In the genomic region with DNA sequence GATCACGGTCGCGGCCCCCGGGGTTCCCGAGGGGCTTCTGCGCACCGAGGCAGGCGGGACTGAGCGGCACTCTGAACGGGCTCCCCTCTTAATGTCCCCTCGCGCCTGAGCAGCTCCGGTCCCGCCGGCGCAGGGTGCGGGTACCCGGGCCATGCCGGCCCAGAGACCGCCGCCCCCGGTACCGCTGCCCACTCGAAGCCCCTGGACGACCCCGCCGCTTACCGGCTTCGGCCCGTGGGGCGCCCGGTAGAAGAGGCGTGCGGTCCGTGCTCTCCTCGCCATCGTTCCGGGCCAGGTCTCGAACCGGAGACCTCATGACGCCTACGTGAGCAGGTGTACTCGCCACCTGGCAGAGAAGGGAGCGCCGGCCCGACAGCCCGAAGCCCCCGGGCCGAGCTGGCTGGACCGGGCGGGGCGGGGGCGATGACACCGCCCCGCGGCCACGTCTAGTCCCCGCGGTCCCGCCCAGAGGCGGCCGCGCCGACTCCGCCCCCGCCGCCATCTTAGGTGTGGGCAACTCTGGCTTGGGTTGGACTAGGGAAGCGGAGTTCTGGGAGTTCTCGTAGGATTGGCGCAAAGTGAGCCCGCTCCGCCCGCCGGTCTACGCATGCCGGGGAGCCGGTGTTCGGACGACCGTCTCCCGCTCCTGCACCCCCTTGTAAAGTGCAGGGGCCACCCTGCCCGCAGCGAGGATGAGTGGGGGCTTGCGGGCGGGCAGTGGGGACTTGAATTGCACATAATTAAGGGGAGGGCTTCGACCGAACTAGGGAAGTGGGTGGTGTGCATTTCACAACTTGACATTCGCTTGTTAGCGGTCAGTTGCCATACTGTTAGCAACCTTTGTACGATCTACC, we compare ENCODE assay signal across 8 cellular contexts.
DNase-seq lines count a peak whose midpoint lies in the region; ATAC-seq and TF ChIP-seq lines count a peak whose summit lies in the region.

SLC17A5 (minus strand) TSS at position 422 of the 854 bp plus-strand sequence; CDS start at position 316, 106 bp downstream.

- DNase-seq in AG10803 (ENCODE audit: low read depth) (peak; percentile 92), NCI-H345 treated with DMSO at 0.1 percent for 48 hours (lab: John Stamatoyannopoulos, UW; ENCODE audit: unreplicated experiment) (peak; percentile 87), cerebellar cortex (ENCODE audit: low spot score) (peak; percentile 93), islet precursor cell (peak; percentile 98)
- peak; percentile 88 for DNase-seq in stimulated activated CD4-positive, alpha-beta T cell treated with anti-CD3 and anti-CD28 coated beads, Interleukin-12 subunit alpha, Interleukin-12 subunit beta, amount 100 ng/mL, for 4 hours

- TF ChIP-seq CTCF in AG10803 (conservative IDR thresholded peaks at IDR 0.05; ENCODE audit: low read length), result no peak

- H3K4me3 ChIP-seq in AG10803 (ENCODE audit: low read length), result peak within 1 kb of the TSS; percentile 91

- peak; percentile 87 for ATAC-seq in GM19035 (IDR thresholded peaks at IDR 0.05; ENCODE audit: unreplicated experiment)
- peak; percentile 87 for ATAC-seq in HG03342 (IDR thresholded peaks at IDR 0.05; ENCODE audit: unreplicated experiment)
- ATAC-seq in activated CD4-positive, CD25-positive, alpha-beta regulatory T cell treated with anti-CD3 and anti-CD28 coated beads, Interleukin-2, amount 50 U/mL, for 24 hours, result peak; percentile 92 to 95

Comparison
In these comparisons a context has a peak if more than half of its experiments do, and no peak if none do; other contexts are left out.
1. Peak in every context shown above with its lines: DNase-seq, ATAC-seq and H3K4me3 ChIP-seq.